ENCODE assay signal across 20 cellular contexts in the genomic region with DNA sequence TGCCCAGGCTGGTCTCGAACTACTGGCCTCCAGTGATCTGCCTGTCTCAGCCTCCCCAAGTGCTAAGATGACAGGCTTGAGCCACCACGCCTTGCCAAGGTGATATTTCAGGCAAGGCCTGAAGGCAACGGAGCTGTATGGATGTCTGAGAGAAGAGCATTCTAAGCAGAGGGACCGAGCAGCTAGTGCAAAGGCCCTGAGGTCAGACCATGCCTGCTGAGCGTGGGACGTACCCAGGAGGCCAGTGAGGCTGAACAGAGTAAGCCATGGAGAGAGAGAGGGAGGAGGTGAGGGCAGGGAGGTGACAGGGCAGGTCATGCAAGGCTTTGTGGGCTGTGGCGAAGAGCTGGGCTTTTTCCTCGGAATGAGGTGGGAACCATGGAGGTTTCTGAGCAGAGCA. TPM values are rescaled to one million over a fixed set of nuclear protein-coding genes. Genes with fewer than 3 reads are reported as not detected.
A peak's percentile ranks its signal among the peaks of the same experiment; 100 is the strongest.
DNase-seq lines count a peak whose midpoint lies in the region; ATAC-seq and TF ChIP-seq lines count a peak whose summit lies in the region.
"Had no signal": no experiment of that assay in that cellular context is flagged by ENCODE, and none has a peak within 500 bp of the region (broad histone marks: within the 10 kb centered on the region; RNA-seq: fewer than 3 reads in every experiment).

No MANE protein-coding gene starts in this region.

- H3K4me3 ChIP-seq in heart left ventricle, result no peak overlapping the region
- H3K4me3 ChIP-seq: breast epithelium, transverse colon had no signal

- no peaks in the 10 kb centered on the region for H3K9me3 ChIP-seq in heart left ventricle
- H3K9me3 ChIP-seq: breast epithelium, transverse colon had no signal

- no peak for TF ChIP-seq POLR2A in heart left ventricle (IDR thresholded peaks at IDR 0.05)

- 94 to 97% (median 97%) methylated on average over 8 of the region's 8 CpGs for WGBS in heart left ventricle, 4 donors

- TF ChIP-seq CTCF in activated B cell treated with CpG ODN at 0.5 μM for 24 hours (IDR thresholded peaks at IDR 0.05) (no peak), glutamatergic neuron (IDR thresholded peaks at IDR 0.05; ENCODE audit: partially characterized antibody, unreplicated experiment) (no peak), heart left ventricle (IDR thresholded peaks at IDR 0.05) (no peak)

- peaks cover 39% of the 10 kb centered on the region for H3K36me3 Mint-ChIP-seq in activated T-cell treated with anti-CD3 and anti-CD28 coated beads, Interleukin-2, amount 50 U/mL, for 24 hours (ENCODE audit: low read depth)
- peaks cover 51% of the 10 kb centered on the region for H3K36me3 Mint-ChIP-seq in activated B cell treated with CpG ODN at 0.5 μM for 24 hours (ENCODE audit: low read depth)
- no peaks in the 10 kb centered on the region for H3K36me3 Mint-ChIP-seq in glutamatergic neuron (ENCODE audit: unreplicated experiment)
- H3K36me3 Mint-ChIP-seq in stimulated activated effector memory CD8-positive, alpha-beta T cell treated with anti-CD3 and anti-CD28 coated beads, Interleukin-12 subunit alpha, Interleukin-12 subunit beta, amount 100 ng/mL, for 72 hours, result peaks cover 52% of the 10 kb centered on the region

- peaks cover 42% of the 10 kb centered on the region for H3K4me1 Mint-ChIP-seq in activated T-cell treated with anti-CD3 and anti-CD28 coated beads, Interleukin-2, amount 50 U/mL, for 24 hours (ENCODE audit: low read depth)
- peaks cover 46% of the 10 kb centered on the region for H3K4me1 Mint-ChIP-seq in activated B cell treated with CpG ODN at 0.5 μM for 24 hours
- H3K4me1 Mint-ChIP-seq in glutamatergic neuron (ENCODE audit: low read depth, unreplicated experiment), result peaks cover 1% of the 10 kb centered on the region
- H3K4me1 Mint-ChIP-seq in stimulated activated effector memory CD8-positive, alpha-beta T cell treated with anti-CD3 and anti-CD28 coated beads, Interleukin-12 subunit alpha, Interleukin-12 subunit beta, amount 100 ng/mL, for 72 hours, result peaks cover 45% of the 10 kb centered on the region

- H3K27ac Mint-ChIP-seq in activated T-cell treated with anti-CD3 and anti-CD28 coated beads, Interleukin-2, amount 50 U/mL, for 24 hours, result peak overlapping the region; percentile 67
- H3K27ac Mint-ChIP-seq in activated B cell treated with CpG ODN at 0.5 μM for 24 hours (peak overlapping the region; percentile 22), glutamatergic neuron (ENCODE audit: unreplicated experiment) (no peak overlapping the region)
- H3K27ac Mint-ChIP-seq in stimulated activated effector memory CD8-positive, alpha-beta T cell treated with anti-CD3 and anti-CD28 coated beads, Interleukin-12 subunit alpha, Interleukin-12 subunit beta, amount 100 ng/mL, for 72 hours, result peak overlapping the region; percentile 81
- H3K27ac Mint-ChIP-seq: dendritic cell treated with granulocyte-macrophage colony-stimulating factor and Interleukin-4, amounts not matched to agents 40 ng/mL and 50 ng/mL, for 4 days had no signal

- CTCF ChIA-PET in activated B cell treated with CpG ODN at 0.5 μM for 24 hours (lab: Charles Lee), result interaction anchor here (1.5 kb wide), 1 partner anchor 10 kb away, joined by 3 read pairs; no protein-coding TSS in a partner anchor

- H3K27me3 ChIP-seq in heart left ventricle, result no peaks in the 10 kb centered on the region
- H3K27me3 ChIP-seq: breast epithelium, transverse colon had no signal

- no peak for ATAC-seq in activated B cell treated with CpG ODN at 0.5 μM for 24 hours (ENCODE audit: low read depth)
- ATAC-seq in stimulated activated effector memory CD8-positive, alpha-beta T cell treated with anti-CD3 and anti-CD28 coated beads, Interleukin-12 subunit alpha, Interleukin-12 subunit beta, amount 100 ng/mL, for 72 hours, result no peak
- no peak for ATAC-seq in heart left ventricle
- no peak for ATAC-seq in HG03175 (IDR thresholded peaks at IDR 0.05; ENCODE audit: unreplicated experiment)
- ATAC-seq: right cardiac atrium had no signal

- POLR2A ChIA-PET in activated B cell treated with CpG ODN at 0.5 μM for 24 hours (lab: Charles Lee), result interaction anchor here (0.6 to 1.0 kb wide), 3 partner anchors 14 to 23 kb away, joined by 3 to 5 read pairs (median 3); no protein-coding TSS in a partner anchor

- H3K27ac ChIP-seq in heart left ventricle, result no peak overlapping the region
- H3K27ac ChIP-seq: breast epithelium, transverse colon had no signal

- no peak for DNase-seq in activated T-cell treated with anti-CD3 and anti-CD28 coated beads, Interleukin-2, amount 50 U/mL, for 24 hours
- no peak for DNase-seq in activated T-cell treated with anti-CD3 and anti-CD28 coated beads for 4 hours
- DNase-seq in activated B cell treated with CpG ODN at 0.5 μM for 24 hours, result no peak
- DNase-seq in glutamatergic neuron, result no peak
- no peak for DNase-seq in stimulated activated effector memory CD8-positive, alpha-beta T cell treated with anti-CD3 and anti-CD28 coated beads, Interleukin-12 subunit alpha, Interleukin-12 subunit beta, amount 100 ng/mL, for 72 hours (ENCODE audit: low spot score in 2 of 2)
- no peak for DNase-seq in T-helper 9 cell
- no peak for DNase-seq in heart left ventricle
- DNase-seq: ACHN; DND-41; HCEC 1CT; mesendoderm; NCI-H1930; NCI-H446 treated with DMSO at 0.1 percent for 48 hours; right cardiac atrium; stimulated activated CD4-positive, alpha-beta T cell treated with anti-CD3 and anti-CD28 coated beads, Interleukin-15, amount 100 ng/mL, for 24 hours; stimulated activated naive CD4-positive, alpha-beta T cell; transverse colon had no signal

- H3K4me3 Mint-ChIP-seq in activated T-cell treated with anti-CD3 and anti-CD28 coated beads, Interleukin-2, amount 50 U/mL, for 24 hours, result no peak overlapping the region
- H3K4me3 Mint-ChIP-seq in activated B cell treated with CpG ODN at 0.5 μM for 24 hours (no peak overlapping the region), glutamatergic neuron (ENCODE audit: unreplicated experiment) (peak overlapping the region; percentile 55)
- no peak overlapping the region for H3K4me3 Mint-ChIP-seq in stimulated activated effector memory CD8-positive, alpha-beta T cell treated with anti-CD3 and anti-CD28 coated beads, Interleukin-12 subunit alpha, Interleukin-12 subunit beta, amount 100 ng/mL, for 72 hours
- H3K4me3 Mint-ChIP-seq: dendritic cell treated with granulocyte-macrophage colony-stimulating factor and Interleukin-4, amounts not matched to agents 40 ng/mL and 50 ng/mL, for 4 days had no signal

- no peaks in the 10 kb centered on the region for H3K9me3 Mint-ChIP-seq in activated T-cell treated with anti-CD3 and anti-CD28 coated beads, Interleukin-2, amount 50 U/mL, for 24 hours
- H3K9me3 Mint-ChIP-seq in activated B cell treated with CpG ODN at 0.5 μM for 24 hours (no peaks in the 10 kb centered on the region), glutamatergic neuron (ENCODE audit: unreplicated experiment) (peaks cover 4% of the 10 kb centered on the region)
- H3K9me3 Mint-ChIP-seq in stimulated activated effector memory CD8-positive, alpha-beta T cell treated with anti-CD3 and anti-CD28 coated beads, Interleukin-12 subunit alpha, Interleukin-12 subunit beta, amount 100 ng/mL, for 72 hours, result no peaks in the 10 kb centered on the region
- H3K9me3 Mint-ChIP-seq: dendritic cell treated with granulocyte-macrophage colony-stimulating factor and Interleukin-4, amounts not matched to agents 40 ng/mL and 50 ng/mL, for 4 days had no signal

- peaks cover 0 to 8% (median 0%) of the 10 kb centered on the region in 9 donors for H3K36me3 ChIP-seq in heart left ventricle
- H3K36me3 ChIP-seq: breast epithelium, transverse colon had no signal

- intact Hi-C loops in activated B cell treated with CpG ODN at 0.5 μM for 24 hours (cut with micrococcal nuclease), result no loop called here
- intact Hi-C loops in heart left ventricle (cut with DNase I), result no loop called here

- H3K4me1 ChIP-seq in heart left ventricle, result peaks cover 0 to 35% (median 16%) of the 10 kb centered on the region in 12 donors

- H3K27me3 Mint-ChIP-seq in activated T-cell treated with anti-CD3 and anti-CD28 coated beads, Interleukin-2, amount 50 U/mL, for 24 hours, result no peaks in the 10 kb centered on the region
- H3K27me3 Mint-ChIP-seq in activated B cell treated with CpG ODN at 0.5 μM for 24 hours, result no peaks in the 10 kb centered on the region
- H3K27me3 Mint-ChIP-seq in glutamatergic neuron (ENCODE audit: unreplicated experiment), result no peaks in the 10 kb centered on the region

RNA-seq across cellular contexts. Expression of a gene that starts 3.4 kb away (rescaled TPM):
- total RNA-seq in activated B cell treated with CpG ODN at 0.5 μM for 24 hours (195 and 213 TPM in 2 replicates), glutamatergic neuron (ENCODE audit: unreplicated experiment) (129 TPM), heart left ventricle (100 to 1,000 TPM in 2 of 9 donors, 10 to 100 TPM in 7; 63.8 to 130 (median 91.9) TPM)
- polyA plus RNA-seq in heart left ventricle, result 10 to 100 TPM; 43.1 to 66.3 TPM

RNA-seq across cellular contexts. Expression of a gene that starts 32.2 kb away (rescaled TPM):
- total RNA-seq in activated B cell treated with CpG ODN at 0.5 μM for 24 hours, result 373 and 399 TPM in 2 replicates
- total RNA-seq in glutamatergic neuron (ENCODE audit: unreplicated experiment), result 536 TPM
- total RNA-seq in heart left ventricle, result 100 to 1,000 TPM in 7 of 9 donors, 10 to 100 TPM in 2; 45.7 to 140 (median 118) TPM
- 10 to 100 TPM; 62.1 to 94.4 TPM for polyA plus RNA-seq in heart left ventricle

RNA-seq across cellular contexts. Expression of a gene that starts 34.9 kb away (rescaled TPM):
- total RNA-seq in activated B cell treated with CpG ODN at 0.5 μM for 24 hours (not detected in 2 replicates), glutamatergic neuron (ENCODE audit: unreplicated experiment) (1.2 TPM), heart left ventricle (1 to 10 TPM in 1 of 9 donors, not detected in 8; 3.6 TPM)
- polyA plus RNA-seq in heart left ventricle, result not detected
- total RNA-seq: right cardiac atrium had no signal

RNA-seq across cellular contexts. Expression of a gene that starts 53.2 kb away (rescaled TPM):
- total RNA-seq in activated B cell treated with CpG ODN at 0.5 μM for 24 hours (10.1 and 10.9 TPM in 2 replicates), glutamatergic neuron (ENCODE audit: unreplicated experiment) (68.3 TPM), heart left ventricle (10 to 100 TPM in 6 of 9 donors, 1 to 10 TPM in 3; 6.8 to 19.9 (median 11.8) TPM)
- polyA plus RNA-seq in heart left ventricle, result 10 to 100 TPM; 11.1 to 28.0 TPM

RNA-seq across cellular contexts. Expression of a gene that starts 56.2 kb away (rescaled TPM):
- total RNA-seq in activated B cell treated with CpG ODN at 0.5 μM for 24 hours (44.7 and 48.1 TPM in 2 replicates), glutamatergic neuron (ENCODE audit: unreplicated experiment) (24.1 TPM), heart left ventricle (10 to 100 TPM in 6 of 9 donors, 1 to 10 TPM in 3; 6.7 to 13.0 (median 10.4) TPM)
- 10 to 100 TPM in 1 of 2 donors, 1 to 10 TPM in 1; 9.8 to 15.0 TPM for polyA plus RNA-seq in heart left ventricle
